ENCODE assay signal across 8 cellular contexts in the genomic region with DNA sequence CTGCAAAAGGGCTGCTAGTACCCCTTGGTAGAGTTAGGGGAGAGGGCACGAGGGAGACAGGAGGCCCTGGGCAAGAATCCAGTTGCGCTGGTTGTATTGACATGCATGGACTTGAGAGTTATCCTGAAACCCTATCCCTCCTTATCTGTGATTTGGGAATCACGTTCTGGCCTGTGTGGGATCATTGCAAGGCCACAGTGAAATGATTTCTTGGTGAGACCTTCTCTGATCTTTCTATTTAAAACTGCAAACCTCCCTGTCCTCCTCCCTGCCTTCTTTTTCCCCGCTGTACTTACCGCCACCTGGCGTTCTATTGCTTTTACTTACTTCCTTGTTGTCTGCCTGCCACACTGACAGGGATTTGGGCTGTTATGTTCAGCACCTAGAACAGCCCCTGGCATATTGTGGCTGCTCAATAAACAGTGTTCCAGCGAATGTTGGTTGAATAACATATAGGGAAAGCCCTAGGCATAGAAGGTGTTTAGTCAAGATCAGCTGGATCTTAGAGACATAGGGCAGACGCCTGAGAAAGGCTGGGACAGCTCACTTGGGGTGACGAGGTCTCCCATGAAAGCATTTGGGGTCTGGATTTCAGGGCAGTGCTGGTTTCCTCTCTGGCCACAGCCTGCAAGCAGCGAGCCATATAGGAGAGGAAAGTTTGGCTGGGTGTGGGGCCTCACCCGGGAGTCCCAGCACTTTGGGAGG. TPM values are rescaled to one million over a fixed set of nuclear protein-coding genes. Genes with fewer than 3 reads are reported as not detected.
DNase-seq lines count a peak whose midpoint lies in the region; ATAC-seq, FAIRE-seq and TF ChIP-seq lines count a peak whose summit lies in the region.

No MANE protein-coding gene starts in this region.

- H3K4me2 ChIP-seq in PC-9 = no peak overlapping the region
- no peak overlapping the region for H3K4me2 ChIP-seq in H1 (ENCODE audit: insufficient read depth in 1 of 2, low read depth in 2 of 2, low read length in 2 of 2)
- H3K4me2 ChIP-seq in neuronal stem cell (ENCODE audit: insufficient read depth, low read length, poor library complexity, severe bottlenecking) = no peak overlapping the region

- CTCF ChIA-PET in PC-9 (lab: Charles Lee) = interaction anchor here (0.8 to 1.0 kb wide), 2 partner anchors 36 to 165 kb away, joined by 3 read pairs; no protein-coding TSS in a partner anchor
- CTCF ChIA-PET in H1 (lab: Charles Lee; ENCODE audit: partially characterized antibody) = interaction anchor here (0.6 to 13.3 kb wide), 19 partner anchors 9 to 1608 kb away, joined by 3 to 372 read pairs (median 4); a partner anchor contains a TSS

- H3K9ac ChIP-seq in H1 (replicated peaks in 1 of 4; ENCODE audit: extremely low read depth in 1 of 4, low read depth in 3 of 4, low read length in 3 of 4) (no peak overlapping the region), neuronal stem cell (ENCODE audit: low read depth, low read length, poor library complexity) (no peak overlapping the region)

- H4K5ac ChIP-seq in H1 (ENCODE audit: insufficient read length, low read depth, low read length) = no peak overlapping the region

- H3K79me2 ChIP-seq in PC-9 (ENCODE audit: low read depth) = no peaks in the 10 kb centered on the region
- peaks cover 0 to 55% of the 10 kb centered on the region in 2 experiments; a peak in 2 of 4 replicates for H3K79me2 ChIP-seq in H1 (ENCODE audit: control insufficient read depth in 1 of 2, insufficient read depth in 2 of 2, low read length in 2 of 2)

- no peaks in the 10 kb centered on the region for H4K20me1 ChIP-seq in PC-9 (ENCODE audit: insufficient read depth)
- peaks cover 1 to 15% of the 10 kb centered on the region in 2 experiments for H4K20me1 ChIP-seq in H1 (replicated peaks in 1 of 2; ENCODE audit: control insufficient read depth in 1 of 2, insufficient read depth in 2 of 2, low read length in 2 of 2)

- H2BK12ac ChIP-seq in H1 (ENCODE audit: low read depth, low read length) = no peak overlapping the region
- H2BK12ac ChIP-seq in neuronal stem cell (ENCODE audit: low read length) = no peak overlapping the region

- TF ChIP-seq POLR2A in H1 (IDR thresholded peaks at IDR 0.05; ENCODE audit: control extremely low read depth in 1 of 2, low read depth in 2 of 2, low read length in 2 of 2) = no peak

- peak; percentile 25 for DNase-seq in DMS153 treated with DMSO at 0.1 percent for 48 hours (lab: John Stamatoyannopoulos, UW; ENCODE audit: unreplicated experiment)
- peak in 1 of 2 experiments; percentile 47 for DNase-seq in HL-60 (ENCODE audit: low read depth in 1 of 2, low spot score in 1 of 2)
- DNase-seq in PC-9 = peak; percentile 32 to 43
- DNase-seq in H1 (ENCODE audit: low read depth in 1 of 2, low spot score in 2 of 2) = no peak
- peak; percentile 33 for DNase-seq in neuronal stem cell (ENCODE audit: low spot score)
- DNase-seq in stimulated activated CD4-positive, alpha-beta T cell treated with anti-CD3 and anti-CD28 coated beads, Interleukin-2, amount 100 ng/mL, for 24 hours = no peak

- no peaks in the 10 kb centered on the region for H3K4me1 ChIP-seq in PC-9 (replicated peaks; ENCODE audit: insufficient read depth)
- peaks cover 15 to 21% (median 18%) of the 10 kb centered on the region in 4 experiments for H3K4me1 ChIP-seq in H1 (replicated peaks in 1 of 4; ENCODE audit: control insufficient read depth in 3 of 4, insufficient read depth in 4 of 4, low read length in 3 of 4)
- H3K4me1 ChIP-seq in neuronal stem cell (ENCODE audit: control insufficient read depth in 2 of 2, insufficient read depth in 1 of 2, low read depth in 1 of 2, low read length in 2 of 2) = peaks cover 14% of the 10 kb centered on the region in 2 donors

- H3K9me2 ChIP-seq in PC-9 (ENCODE audit: insufficient read depth) = no peaks in the 10 kb centered on the region

- H3K4me3 ChIP-seq in HL-60 (replicated peaks; ENCODE audit: insufficient read depth, low read length) (no peak overlapping the region), PC-9 (no peak overlapping the region), H1 (ENCODE audit: extremely low read depth in 1 of 4, insufficient read depth in 2 of 4, low read depth in 3 of 4, low read length in 4 of 4) (no peak overlapping the region), neuronal stem cell (ENCODE audit: low read length in 2 of 2) (no peak overlapping the region)

- no peak overlapping the region for H2BK5ac ChIP-seq in H1 (ENCODE audit: low read depth, low read length)
- H2BK5ac ChIP-seq in neuronal stem cell (ENCODE audit: low read length) = no peak overlapping the region

- peak; percentile 49 to 73 for TF ChIP-seq RAD21 in H1 (IDR thresholded peaks at IDR 0.05 in 1 of 2, conservative IDR thresholded peaks at IDR 0.05 in 1 of 2; ENCODE audit: low read depth in 2 of 2, low read length in 2 of 2)

- no TSS peak for BruUV-seq in PC-9 (replicated peaks; lab: Mats Ljungman, UMichigan)

- ATAC-seq in HG03135 (IDR thresholded peaks at IDR 0.05; ENCODE audit: unreplicated experiment) (no peak), HG03565 (IDR thresholded peaks at IDR 0.05; ENCODE audit: unreplicated experiment) (no peak)

- H2AK5ac ChIP-seq in H1 (ENCODE audit: low read depth, low read length) (no peak overlapping the region), neuronal stem cell (ENCODE audit: low read depth, low read length) (no peak overlapping the region)

- FAIRE-seq in H1 (lab: Jason Lieb, UNC) = peak; percentile 92

- H3K23me2 ChIP-seq in H1 (ENCODE audit: low read depth, low read length) = no peaks in the 10 kb centered on the region

- TF ChIP-seq CTCF in HL-60 (IDR thresholded peaks at IDR 0.05; ENCODE audit: insufficient read depth, low read length) = peak; percentile 10
- peak; percentile 59 for TF ChIP-seq CTCF in PC-9 (conservative IDR thresholded peaks at IDR 0.05)
- TF ChIP-seq CTCF in H1 (IDR thresholded peaks at IDR 0.05; ENCODE audit: control extremely low read depth in 1 of 3, insufficient read depth in 1 of 3, low read depth in 1 of 3, low read length in 3 of 3) = peak; percentile 43 to 71 (median 64)

- no peak overlapping the region for H2BK120ac ChIP-seq in H1 (replicated peaks; ENCODE audit: low read depth, low read length)
- H2BK120ac ChIP-seq in neuronal stem cell (ENCODE audit: low read depth, low read length) = no peak overlapping the region

- peaks cover 20% of the 10 kb centered on the region for H3K79me1 ChIP-seq in H1 (ENCODE audit: low read depth, low read length)
- H3K79me1 ChIP-seq in neuronal stem cell (ENCODE audit: low read depth, low read length) = peaks cover 14% of the 10 kb centered on the region

- H3K23ac ChIP-seq in H1 (ENCODE audit: insufficient read length) (no peak overlapping the region), neuronal stem cell (ENCODE audit: low read depth, low read length, poor library complexity) (no peak overlapping the region)

- intact Hi-C loops in PC-9 (cut with micrococcal nuclease; ENCODE audit: unreplicated experiment) = loop anchor here (1.0 kb wide), 1 partner anchor 165 kb away; no protein-coding TSS in a partner anchor

- H4K91ac ChIP-seq in H1 (replicated peaks; ENCODE audit: insufficient read length, low read length) (no peak overlapping the region), neuronal stem cell (ENCODE audit: low read depth, low read length, poor library complexity) (no peak overlapping the region)

- H2AFZ ChIP-seq in PC-9 (no peak overlapping the region), H1 (ENCODE audit: low read length) (no peak overlapping the region), neuronal stem cell (ENCODE audit: low read length) (no peak overlapping the region)

- H3F3A ChIP-seq in PC-9 (ENCODE audit: insufficient read depth, low read depth) = no peaks in the 10 kb centered on the region

- TF ChIP-seq EP300 in H1 (IDR thresholded peaks at IDR 0.05; ENCODE audit: borderline replicate concordance in 1 of 2, low read depth in 2 of 2, low read length in 2 of 2) = no peak

- WGBS in H1 (ENCODE audit: extremely low coverage in 1 of 2, insufficient coverage in 1 of 2, insufficient read length in 1 of 2, insufficient replicate concordance in 2 of 2, low coverage in 1 of 2, low lambda C conversion rate in 2 of 2, missing lambda C conversion rate in 1 of 2), 2 experiments = 62% methylated on average over 11 of the region's 11 CpGs; no CpG with 5 or more reads in 1 of the 2 experiments
- no CpG with 5 or more reads among the region's 11 CpGs for WGBS in neuronal stem cell (ENCODE audit: extremely low coverage in 2 of 2, insufficient read length in 2 of 2, insufficient replicate concordance in 1 of 2), 2 donors

- H3K4ac ChIP-seq in H1 (replicated peaks; ENCODE audit: insufficient read length, low read depth, low read length) = no peak overlapping the region
- H3K4ac ChIP-seq in neuronal stem cell (ENCODE audit: low read length) = no peak overlapping the region

- POLR2A ChIA-PET in PC-9 (lab: Charles Lee; ENCODE audit: unreplicated experiment) = no interaction called here
- POLR2A ChIA-PET in H1 (lab: Charles Lee; ENCODE audit: partially characterized antibody) = interaction anchor here (1.0 to 3.6 kb wide), 3 partner anchors 9 to 25 kb away, joined by 3 to 16 read pairs (median 3); no protein-coding TSS in a partner anchor

- H3K9me3 ChIP-seq in PC-9 (ENCODE audit: insufficient read depth, low read depth) = no peaks in the 10 kb centered on the region
- H3K9me3 ChIP-seq in H1 (ENCODE audit: insufficient read depth in 2 of 2, low read depth in 1 of 2, low read length in 1 of 2) = no peaks in the 10 kb centered on the region
- H3K9me3 ChIP-seq in neuronal stem cell (replicated peaks in 1 of 2; ENCODE audit: control insufficient read depth in 2 of 2, insufficient read depth in 1 of 2, low read depth in 1 of 2, low read length in 2 of 2) = no peaks in the 10 kb centered on the region

- no peak overlapping the region for H3K56ac ChIP-seq in H1 (replicated peaks; ENCODE audit: insufficient read length, low read depth, low read length)

- H2BK15ac ChIP-seq in H1 (ENCODE audit: low read length) (no peak overlapping the region), neuronal stem cell (ENCODE audit: low read length) (no peak overlapping the region)

- H2BK20ac ChIP-seq in H1 (ENCODE audit: low read length) = no peak overlapping the region

- H3K27me3 ChIP-seq in HL-60 (ENCODE audit: insufficient read depth, poor library complexity, severe bottlenecking) (peaks cover 2% of the 10 kb centered on the region), PC-9 (ENCODE audit: insufficient read depth, low read depth) (no peaks in the 10 kb centered on the region), H1 (replicated peaks in 1 of 4; ENCODE audit: control insufficient read depth in 3 of 4, extremely low read depth in 1 of 4, insufficient read depth in 3 of 4, low read length in 3 of 4) (no peaks in the 10 kb centered on the region), neuronal stem cell (ENCODE audit: control insufficient read depth in 3 of 3, insufficient read depth in 3 of 3, low read depth in 1 of 3, low read length in 3 of 3) (no peaks in the 10 kb centered on the region)

- no peak overlapping the region for H3K14ac ChIP-seq in H1 (ENCODE audit: insufficient read length)
- H3K14ac ChIP-seq in neuronal stem cell (ENCODE audit: low read length) = no peak overlapping the region

- H4K8ac ChIP-seq in H1 (ENCODE audit: extremely low read depth, insufficient read depth, low read length) = no peak overlapping the region
- H4K8ac ChIP-seq in neuronal stem cell (ENCODE audit: low read depth, low read length) = no peak overlapping the region

- H3K27ac ChIP-seq in HL-60 (replicated peaks) (no peak overlapping the region), PC-9 (no peak overlapping the region), H1 (ENCODE audit: low read depth, low read length) (no peak overlapping the region), neuronal stem cell (replicated peaks; ENCODE audit: low read length) (peak overlapping the region; percentile 5)

- no peak overlapping the region for H3K18ac ChIP-seq in H1 (ENCODE audit: extremely low read depth, low read length)
- no peak overlapping the region for H3K18ac ChIP-seq in neuronal stem cell (ENCODE audit: low read length)

- no peaks in the 10 kb centered on the region for H3K36me3 ChIP-seq in PC-9 (ENCODE audit: low read depth)
- H3K36me3 ChIP-seq in H1 (ENCODE audit: control insufficient read depth in 2 of 4, insufficient read depth in 4 of 4, low read length in 3 of 4) = 0 out of 8 replicates have a peak, but pooled peaks cover 0 to 2% (median 0%) of the 10 kb centered on the region in 4 experiments
- peaks cover 0 to 5% of the 10 kb centered on the region in 2 donors for H3K36me3 ChIP-seq in neuronal stem cell (replicated peaks in 1 of 2; ENCODE audit: control insufficient read depth in 2 of 2, insufficient read depth in 2 of 2, low read length in 2 of 2)

RNA-seq across cellular contexts. Expression of a gene that starts 25.6 kb away (rescaled TPM):
- total RNA-seq in PC-9 (2021) = not detected in 2 replicates
- 175 and 178 TPM in 2 replicates for total RNA-seq in H1 (2021; fragmentation: NEBNext Ultra II Directional; extraction: Animal tissue kit (Norgen Biotek cat#: 25700))
- 362 and 487 TPM in 2 replicates for polyA plus RNA-seq in H1 (2011; rRNA removed)
- polyA plus RNA-seq in H1 (2011; cell fraction: cytosol; rRNA removed) = 189 TPM
- 238 TPM for polyA plus RNA-seq in H1 (2011; cell fraction: nucleus; rRNA removed)
- polyA plus RNA-seq in H1 (2012, experiment 1 of 2) = 179 to 258 TPM (median 246 TPM) in 4 replicates
- polyA plus RNA-seq in H1 (2012, experiment 2 of 2) = 250 TPM
- 256 TPM for polyA plus RNA-seq in H1 (2013, experiment 1 of 2)
- 256 TPM for polyA plus RNA-seq in H1 (2013, experiment 2 of 2)
- 155 and 168 TPM in 2 replicates for polyA minus RNA-seq in H1 (2011; rRNA and poly(A)+ RNA removed)
- polyA minus RNA-seq in H1 (2011; cell fraction: cytosol; rRNA and poly(A)+ RNA removed) = 169 TPM
- polyA minus RNA-seq in H1 (2011; cell fraction: nucleus; rRNA and poly(A)+ RNA removed) = 75.5 TPM
- 113 TPM for polyA plus RNA-seq in neuronal stem cell (2013, experiment 1 of 2)
- polyA plus RNA-seq in neuronal stem cell (2013, experiment 2 of 2) = 113 TPM

Comparison
In these comparisons a context has a peak if more than half of its experiments do, and no peak if none do; other contexts are left out.
1. DNase-seq: peak in DMS153 treated with DMSO at 0.1 percent for 48 hours (single experiment), PC-9 (2 of 2) and neuronal stem cell (single experiment); none in H1 (0 of 2) and stimulated activated CD4-positive, alpha-beta T cell treated with anti-CD3 and anti-CD28 coated beads, Interleukin-2, amount 100 ng/mL, for 24 hours (0 of 2).
2. CTCF ChIP-seq: peak in every context shown above with its lines; median percentile 64 in H1; 59 in PC-9; 10 in HL-60.
3. RNA of a gene that starts 25.6 kb away (total RNA-seq): 175 to 178 TPM in H1; not detected in PC-9; every median in the first group is over 100 times any median in the second.